Comparison of ENCODE assay signal across 8 cellular contexts in the genomic region with DNA sequence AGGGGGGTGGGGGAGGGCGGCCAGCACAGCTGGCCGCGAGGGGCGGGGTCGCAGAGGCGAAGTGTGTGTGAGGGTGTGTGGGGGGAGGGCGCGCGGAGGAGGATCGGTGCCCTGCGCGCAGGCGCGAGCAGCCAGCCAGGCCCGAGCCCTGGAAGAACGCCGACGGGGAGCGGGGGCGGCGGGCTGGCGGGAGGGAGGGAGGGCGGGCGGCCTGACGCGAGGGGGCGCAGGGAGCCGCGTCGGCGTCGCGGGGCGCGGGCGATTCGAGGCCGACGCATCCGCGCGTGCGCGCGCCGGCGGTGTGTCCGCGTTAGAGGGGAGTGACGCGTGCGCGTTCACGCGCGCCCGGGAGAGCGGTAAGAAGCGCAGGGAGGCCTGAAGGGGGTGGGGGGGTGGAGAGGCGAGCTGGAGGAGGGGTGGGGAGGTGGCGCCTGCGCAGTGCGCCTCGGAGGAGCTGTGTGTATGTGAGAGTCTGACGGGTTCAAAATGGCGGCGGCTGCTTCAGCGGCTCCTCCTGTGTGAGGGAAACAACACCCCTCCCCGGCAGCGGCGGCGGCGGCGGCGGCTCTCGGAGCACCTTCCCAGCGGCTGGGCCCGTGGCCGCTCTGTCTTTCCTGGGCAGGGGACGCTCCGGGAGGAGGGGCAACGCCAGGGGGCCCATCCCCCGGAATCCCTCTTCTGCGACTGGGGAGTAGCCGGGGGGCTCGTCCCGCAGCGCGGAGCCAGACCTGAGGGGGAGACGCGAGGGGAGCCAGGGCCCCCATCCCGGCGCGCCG. TPM values are rescaled to one million over a fixed set of nuclear protein-coding genes. Genes with fewer than 3 reads are reported as not detected.
A peak's percentile ranks its signal among the peaks of the same experiment; 100 is the strongest.
DNase-seq lines count a peak whose midpoint lies in the region; ATAC-seq and TF ChIP-seq lines count a peak whose summit lies in the region.

KDM2A (plus strand) TSS at position 463 of the 776 bp plus-strand sequence. CDS start 2,054 bp downstream, outside the sequence.

- peak within 1 kb of the TSS; percentile 100 for H4K91ac ChIP-seq in trophoblast cell (ENCODE audit: low read depth, low read length)

- no peaks in the 10 kb centered on the region for H3K9me3 ChIP-seq in trophoblast cell (ENCODE audit: insufficient read depth, low read depth, low read length)
- H3K9me3 ChIP-seq in tibial nerve: no peaks in the 10 kb centered on the region

- no peaks in the 10 kb centered on the region for H3K27me3 Mint-ChIP-seq in T-cell

- peak within 1 kb of the TSS; percentile 99 for H3K9ac ChIP-seq in trophoblast cell (ENCODE audit: low read length)

- H3K4me3 ChIP-seq in GM12875 (ENCODE audit: low read depth, low read length): peak within 1 kb of the TSS; percentile 93
- peak within 1 kb of the TSS; percentile 98 for H3K4me3 ChIP-seq in trophoblast cell (ENCODE audit: low read depth, low read length)
- peak within 1 kb of the TSS; percentile 86 to 98 (median 88) for H3K4me3 ChIP-seq in tibial nerve

- POLR2A ChIA-PET in T-cell (lab: Charles Lee): interaction anchor here (0.5 to 1.0 kb wide), 5 partner anchors 121 to 1466 kb away, joined by 3 to 13 read pairs (median 3); no protein-coding TSS in a partner anchor

- peak within 1 kb of the TSS; percentile 100 for H3K14ac ChIP-seq in trophoblast cell (ENCODE audit: low read length)

- peaks cover 12% of the 10 kb centered on the region for H3K36me3 Mint-ChIP-seq in T-cell

- no peaks in the 10 kb centered on the region for H3K27me3 ChIP-seq in trophoblast cell (ENCODE audit: insufficient read depth, low read length)
- no peaks in the 10 kb centered on the region for H3K27me3 ChIP-seq in tibial nerve

- peak within 1 kb of the TSS; percentile 87 to 92 for H3K27ac Mint-ChIP-seq in T-cell

- H2AFZ ChIP-seq in trophoblast cell (ENCODE audit: insufficient read depth, low read length, poor library complexity): peak within 1 kb of the TSS; percentile 97

- peak in 1 of 2 donors; percentile 82 for TF ChIP-seq POLR2A in tibial nerve (IDR thresholded peaks at IDR 0.05)

- CTCF ChIA-PET in T-cell (lab: Charles Lee): no interaction called here

- H3K4me1 Mint-ChIP-seq in T-cell: peaks cover 36 to 43% (median 39%) of the 10 kb centered on the region in 3 donors

- peak within 1 kb of the TSS; percentile 100 for H4K8ac ChIP-seq in trophoblast cell (ENCODE audit: low read depth, low read length)

- H2BK5ac ChIP-seq in trophoblast cell (ENCODE audit: low read depth, low read length, poor library complexity): peak within 1 kb of the TSS; percentile 99

- H2BK120ac ChIP-seq in trophoblast cell (ENCODE audit: insufficient read depth, low read length, poor library complexity): peak within 1 kb of the TSS; percentile 100

- DNase-seq in NCI-H1436 treated with DMSO at 0.1 percent for 48 hours (lab: John Stamatoyannopoulos, UW) (peak; percentile 83), T-cell (peak; percentile 94 to 100 (median 99)), cardiac septum (ENCODE audit: low spot score) (peak; percentile 99), trophoblast cell (peak; percentile 97 to 100), tibial nerve (ENCODE audit: low spot score in 2 of 2) (peak; percentile 96 to 97)

- WGBS in adipose tissue, 3 donors: 1% methylated on average over 36 to 95 of the region's 95 CpGs
- no CpG with 5 or more reads among the region's 95 CpGs for WGBS in trophoblast cell (ENCODE audit: extremely low coverage, insufficient coverage, insufficient read length)
- 0% methylated on average over 41 to 44 of the region's 95 CpGs for WGBS in tibial nerve, 2 donors

- H3K23ac ChIP-seq in trophoblast cell (ENCODE audit: low read length): peak within 1 kb of the TSS; percentile 63

- peak within 1 kb of the TSS; percentile 98 for H2AK5ac ChIP-seq in trophoblast cell (ENCODE audit: low read length)

- peak within 1 kb of the TSS; percentile 95 to 99 (median 98) for H3K4me3 Mint-ChIP-seq in T-cell

- peak within 1 kb of the TSS; percentile 99 for H3K4ac ChIP-seq in trophoblast cell (ENCODE audit: low read depth, low read length)

- peak in 1 of 2 donors; percentile 86 for TF ChIP-seq EP300 in tibial nerve (IDR thresholded peaks at IDR 0.05)

- intact Hi-C loops in cardiac septum (cut with DNase I): loop anchor here (5.0 kb wide), 1 partner anchor 123 kb away; no protein-coding TSS in a partner anchor

- H3K36me3 ChIP-seq in trophoblast cell (ENCODE audit: control insufficient read depth in 1 of 2, insufficient read depth in 2 of 2, low read length in 2 of 2): peaks cover 0 to 8% of the 10 kb centered on the region in 2 experiments
- H3K36me3 ChIP-seq in tibial nerve: peaks cover 0 to 5% (median 0%) of the 10 kb centered on the region in 3 donors

- peaks cover 4 to 10% of the 10 kb centered on the region in 2 experiments for H3K4me1 ChIP-seq in trophoblast cell (ENCODE audit: control insufficient read depth in 1 of 2, insufficient read depth in 2 of 2, low read length in 2 of 2)
- H3K4me1 ChIP-seq in tibial nerve: peaks cover 0 to 35% (median 13%) of the 10 kb centered on the region in 4 donors

- H3K27ac ChIP-seq in adipose tissue (ENCODE audit: low read depth, low read length) (peak within 1 kb of the TSS; percentile 90), trophoblast cell (ENCODE audit: low read depth, low read length) (peak within 1 kb of the TSS; percentile 99), tibial nerve (peak within 1 kb of the TSS; percentile 96 to 100 (median 99))

- ATAC-seq in HG02852 (IDR thresholded peaks at IDR 0.05; ENCODE audit: unreplicated experiment) (peak; percentile 51), T-cell (replicated peaks in 1 of 4) (peak; percentile 82 to 84 (median 84))

- peaks cover 32% of the 10 kb centered on the region for H3K79me2 ChIP-seq in trophoblast cell (ENCODE audit: control insufficient read depth, insufficient read depth, low read length, poor library complexity)

- H3K4me2 ChIP-seq in trophoblast cell (ENCODE audit: low read length): peak within 1 kb of the TSS; percentile 90

- peak within 1 kb of the TSS; percentile 100 for H4K12ac ChIP-seq in trophoblast cell (ENCODE audit: low read depth, low read length)

- H3K79me1 ChIP-seq in trophoblast cell (ENCODE audit: low read length): peaks cover 18% of the 10 kb centered on the region

- TF ChIP-seq CTCF in GM12875 (IDR thresholded peaks at IDR 0.05; ENCODE audit: borderline replicate concordance, insufficient read depth, low read depth, low read length) (peak; percentile 34; the same call in 1 of the 2 replicates), tibial nerve (IDR thresholded peaks at IDR 0.05) (peak in 4 of 5 experiments; percentile 20 to 62 (median 37))

- H3K9me3 Mint-ChIP-seq in T-cell: no peaks in the 10 kb centered on the region

- peak within 1 kb of the TSS; percentile 100 for H3K18ac ChIP-seq in trophoblast cell (ENCODE audit: low read length)

- H2BK12ac ChIP-seq in trophoblast cell (ENCODE audit: low read length): peak within 1 kb of the TSS; percentile 95

RNA-seq across cellular contexts. Expression of gene KDM2A, which starts in this region (rescaled TPM):
- 100 to 1,000 TPM; 157 to 333 (median 178) TPM for total RNA-seq in T-cell
- polyA plus RNA-seq in adipose tissue: 10 to 100 TPM; 14.9 to 36.4 (median 34.0) TPM
- total RNA-seq in cardiac septum: 46.4 TPM
- polyA plus RNA-seq in trophoblast cell (2013): 58.5 and 62.5 TPM in 2 replicates
- 100 to 1,000 TPM in 1 of 4 donors, 10 to 100 TPM in 3; 40.9 to 106 (median 67.4) TPM for total RNA-seq in tibial nerve

Comparison
In these comparisons a context has a peak if more than half of its experiments do, and no peak if none do; other contexts are left out.
1. Peak in every context shown above with its lines: DNase-seq, ATAC-seq, H3K4me3 ChIP-seq and H3K27ac ChIP-seq.